9 cellular contexts compared by ENCODE assay signal in the genomic region with DNA sequence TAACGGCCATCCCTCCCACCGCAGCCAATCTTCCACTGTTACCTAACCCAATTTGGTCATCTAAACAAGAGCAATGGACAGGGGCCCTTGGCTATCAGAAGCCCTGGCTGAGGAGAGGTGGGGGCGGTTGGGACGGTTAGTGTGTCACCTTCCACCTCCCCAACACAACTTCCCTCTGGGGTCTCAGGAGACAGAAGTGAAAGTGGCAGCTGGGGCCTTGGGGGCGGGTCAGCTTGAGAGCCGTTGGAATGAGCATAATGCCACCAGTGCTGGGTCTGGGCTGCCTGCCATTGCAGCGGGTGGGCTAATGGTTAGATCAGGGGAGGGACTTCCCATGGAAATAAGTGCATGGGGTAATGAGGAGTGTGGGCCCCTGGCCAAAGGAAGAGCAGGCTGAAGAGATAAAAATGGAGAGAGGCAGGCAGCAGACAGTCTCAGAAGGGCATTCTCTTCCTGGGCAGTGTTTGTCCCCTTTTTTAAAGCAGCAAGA. TPM values are rescaled to one million over a fixed set of nuclear protein-coding genes. Genes with fewer than 3 reads are reported as not detected.
A peak's percentile ranks its signal among the peaks of the same experiment; 100 is the strongest.
DNase-seq lines count a peak whose midpoint lies in the region; ATAC-seq and TF ChIP-seq lines count a peak whose summit lies in the region.
"Had no signal": no experiment of that assay in that cellular context is flagged by ENCODE, and none has a peak within 500 bp of the region (broad histone marks: within the 10 kb centered on the region; RNA-seq: fewer than 3 reads in every experiment).

No MANE protein-coding gene starts in this region.

- H3K27ac Mint-ChIP-seq in activated naive CD4-positive, alpha-beta T cell treated with anti-CD3 and anti-CD28 coated beads for 36 hours = peak overlapping the region; percentile 50

- CTCF ChIA-PET in activated naive CD4-positive, alpha-beta T cell treated with anti-CD3 and anti-CD28 coated beads for 36 hours (lab: Charles Lee) = interaction anchor here (1.0 to 18.2 kb wide), 3 partner anchors 4 to 197 kb away, joined by 3 to 306 read pairs (median 306); a partner anchor contains a TSS

- intact Hi-C loops in activated naive CD4-positive, alpha-beta T cell treated with anti-CD3 and anti-CD28 coated beads for 36 hours (cut with micrococcal nuclease) = no loop called here
- intact Hi-C loops in lower lobe of right lung (cut with DNase I) = no loop called here
- intact Hi-C loops in transverse colon (cut with DNase I; ENCODE audit: low total_unique reads) = no loop called here

- peak overlapping the region; percentile 6 for H3K4me3 ChIP-seq in WERI-Rb-1 (ENCODE audit: low read depth, low read length)
- no peak overlapping the region for H3K4me3 ChIP-seq in lower lobe of right lung
- H3K4me3 ChIP-seq in transverse colon = no peak overlapping the region

- H3K27ac ChIP-seq in WERI-Rb-1 = peak overlapping the region; percentile 89
- H3K27ac ChIP-seq in lower lobe of right lung = peak overlapping the region; percentile 43
- peak overlapping the region; percentile 69 to 100 (median 100) for H3K27ac ChIP-seq in transverse colon

- no peak for TF ChIP-seq POLR2A in transverse colon (IDR thresholded peaks at IDR 0.05)

- H3K4me3 Mint-ChIP-seq in activated naive CD4-positive, alpha-beta T cell treated with anti-CD3 and anti-CD28 coated beads for 36 hours = no peak overlapping the region

- no peak for DNase-seq in activated naive CD4-positive, alpha-beta T cell treated with anti-CD3 and anti-CD28 coated beads for 36 hours
- no peak for DNase-seq in activated naive CD4-positive, alpha-beta T cell treated with anti-CD3 and anti-CD28 coated beads, Interleukin-2, amount 50 U/mL, for 16 hours
- DNase-seq in WERI-Rb-1 (no peak), lower lobe of right lung (peak; percentile 64), transverse colon (peak; percentile 73), GDM1 (lab: John Stamatoyannopoulos, UW) (no peak)

- WGBS in transverse colon (ENCODE audit: low coverage in 1 of 2), 2 donors = 40 to 44% methylated on average over 1 to 7 of the region's 7 CpGs

- no peaks in the 10 kb centered on the region for H3K36me3 Mint-ChIP-seq in activated naive CD4-positive, alpha-beta T cell treated with anti-CD3 and anti-CD28 coated beads for 36 hours (ENCODE audit: low read depth)

- H3K36me3 ChIP-seq in WERI-Rb-1 (peaks cover 59% of the 10 kb centered on the region), lower lobe of right lung (peaks cover 22% of the 10 kb centered on the region), transverse colon (no peaks in the 10 kb centered on the region)

- H3K4me1 ChIP-seq in lower lobe of right lung = peaks cover 100% of the 10 kb centered on the region
- peaks cover 97 to 100% (median 99%) of the 10 kb centered on the region in 4 donors for H3K4me1 ChIP-seq in transverse colon

- H3K27me3 ChIP-seq in WERI-Rb-1 (ENCODE audit: insufficient read depth, low read depth, severe bottlenecking) (no peaks in the 10 kb centered on the region), lower lobe of right lung (ENCODE audit: low read depth) (no peaks in the 10 kb centered on the region), transverse colon (no peaks in the 10 kb centered on the region)

- no peaks in the 10 kb centered on the region for H3K9me3 Mint-ChIP-seq in activated naive CD4-positive, alpha-beta T cell treated with anti-CD3 and anti-CD28 coated beads for 36 hours
- H3K9me3 Mint-ChIP-seq: neural crest cell had no signal

- in situ Hi-C loops in transverse colon (cut with MboI; ENCODE audit: low pct_ligation_motif_present in 1 of 4, low pct_unique_long_range_greater_than_20kb in 1 of 4, low sequenced_read_pairs in 3 of 4) = no loop called here

- H3K27me3 Mint-ChIP-seq in activated naive CD4-positive, alpha-beta T cell treated with anti-CD3 and anti-CD28 coated beads for 36 hours (ENCODE audit: low read depth) = no peaks in the 10 kb centered on the region

- TF ChIP-seq CTCF in WERI-Rb-1 (IDR thresholded peaks at IDR 0.05; ENCODE audit: low read depth, low read length) (no peak), lower lobe of right lung (IDR thresholded peaks at IDR 0.05) (no peak), transverse colon (IDR thresholded peaks at IDR 0.05) (no peak)

- ATAC-seq in lower lobe of right lung = no peak
- no peak for ATAC-seq in HG03045 (IDR thresholded peaks at IDR 0.05; ENCODE audit: unreplicated experiment)
- no peak for ATAC-seq in HG02642 (IDR thresholded peaks at IDR 0.05; ENCODE audit: poor library complexity, unreplicated experiment)

- TF ChIP-seq EP300 in transverse colon (IDR thresholded peaks at IDR 0.05; ENCODE audit: low read depth) = no peak

- H3K4me1 Mint-ChIP-seq in activated naive CD4-positive, alpha-beta T cell treated with anti-CD3 and anti-CD28 coated beads for 36 hours (ENCODE audit: low read depth) = peaks cover 96% of the 10 kb centered on the region

- H3K9me3 ChIP-seq in WERI-Rb-1 (ENCODE audit: severe bottlenecking) (no peaks in the 10 kb centered on the region), lower lobe of right lung (no peaks in the 10 kb centered on the region), transverse colon (no peaks in the 10 kb centered on the region)

RNA-seq across cellular contexts. Expression of a gene that starts 7.9 kb away (rescaled TPM):
- 10 to 100 TPM; 28.8 to 32.8 TPM for total RNA-seq in activated naive CD4-positive, alpha-beta T cell treated with anti-CD3 and anti-CD28 coated beads for 36 hours
- 51.0 TPM for total RNA-seq in lower lobe of right lung
- total RNA-seq in transverse colon = 100 to 1,000 TPM in 1 of 4 donors, 10 to 100 TPM in 3; 26.1 to 200 (median 85.7) TPM

Comparison
In these comparisons a context has a peak if more than half of its experiments do, and no peak if none do; other contexts are left out.
1. DNase-seq: peak in lower lobe of right lung (single experiment) and transverse colon (single experiment); none in activated naive CD4-positive, alpha-beta T cell treated with anti-CD3 and anti-CD28 coated beads for 36 hours (single experiment), activated naive CD4-positive, alpha-beta T cell treated with anti-CD3 and anti-CD28 coated beads, Interleukin-2, amount 50 U/mL, for 16 hours (single experiment), WERI-Rb-1 (single experiment) and GDM1 (single experiment).
2. H3K27ac ChIP-seq: peak in every context shown above with its lines; median percentile 100 in transverse colon; 89 in WERI-Rb-1; 43 in lower lobe of right lung.